ENCODE assay signal across 8 cellular contexts in the genomic region with DNA sequence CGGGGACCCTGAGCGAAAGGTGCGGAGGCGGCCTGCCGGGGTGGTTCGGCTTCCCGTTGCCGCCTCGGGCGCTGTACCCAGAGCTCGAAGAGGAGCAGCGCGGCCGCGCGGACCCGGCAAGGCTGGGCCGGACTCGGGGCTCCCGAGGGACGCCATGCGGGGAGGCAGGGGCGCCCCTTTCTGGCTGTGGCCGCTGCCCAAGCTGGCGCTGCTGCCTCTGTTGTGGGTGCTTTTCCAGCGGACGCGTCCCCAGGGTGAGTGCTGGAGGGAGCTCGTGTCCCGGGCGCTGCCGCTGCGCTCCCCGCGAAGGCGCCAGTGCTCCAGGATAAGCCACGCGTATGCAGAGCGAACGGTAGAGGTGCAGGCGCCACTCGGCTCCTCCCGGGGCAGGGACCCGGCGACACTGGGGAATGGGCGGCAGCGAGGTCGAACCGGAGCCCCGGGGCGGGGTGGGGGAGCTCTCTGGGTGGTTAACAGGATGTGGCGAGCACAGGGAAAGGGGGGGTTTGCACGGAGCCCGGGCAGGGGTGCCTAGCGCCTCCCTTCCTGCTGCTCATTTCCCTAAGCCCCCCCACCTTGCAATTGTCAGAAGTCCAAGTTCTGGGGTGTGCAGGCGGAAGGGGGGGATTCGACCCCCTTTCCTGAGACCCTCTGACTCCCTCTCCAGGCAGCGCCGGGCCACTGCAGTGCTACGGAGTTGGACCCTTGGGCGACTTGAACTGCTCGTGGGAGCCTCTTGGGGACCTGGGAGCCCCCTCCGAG. TPM values are rescaled to one million over a fixed set of nuclear protein-coding genes. Genes with fewer than 3 reads are reported as not detected.
DNase-seq lines count a peak whose midpoint lies in the region; ATAC-seq and TF ChIP-seq lines count a peak whose summit lies in the region.

Gene IL27RA (plus strand): TSS at position 44 of the 762 bp plus-strand sequence. CDS start 111 bp downstream, at position 155.

- DNase-seq in NCI-H524 (lab: John Stamatoyannopoulos, UW) (peak; percentile 62 to 73), NCI-H524 treated with DMSO at 0.1 percent for 48 hours (lab: John Stamatoyannopoulos, UW) (no peak), Peyer's patch (peak; percentile 72 to 91 (median 85)), fibroblast of the conjunctiva (ENCODE audit: low read depth) (peak; percentile 6), neuronal stem cell (ENCODE audit: low spot score) (peak; percentile 54), suprapubic skin (ENCODE audit: low spot score in 2 of 2) (no peak)
- peak; percentile 78 for DNase-seq in activated T-helper 1 cell treated with anti-CD3 and anti-CD28 coated beads, Interleukin-12 subunit alpha, Interleukin-12 subunit beta, Interleukin-2, Interleukin-4 antibody, amounts not matched to agents 30 ng/mL and 10 ng/mL and 1 ng/mL, durations not matched to agents 14 hours and 24 hours and 36 hours (ENCODE audit: low spot score)

- H3K27me3 Mint-ChIP-seq in activated T-helper 1 cell treated with anti-CD3 and anti-CD28 coated beads, Interleukin-12 subunit alpha, Interleukin-12 subunit beta, Interleukin-2, Interleukin-4 antibody, amounts not matched to agents 30 ng/mL and 10 ng/mL and 1 ng/mL, durations not matched to agents 14 hours and 24 hours and 36 hours (ENCODE audit: insufficient read depth), result peaks cover 3% of the 10 kb centered on the region

- TF ChIP-seq CTCF in Peyer's patch (IDR thresholded peaks at IDR 0.05), result peak; percentile 45 to 58 (median 57)
- peak; percentile 10 to 41 for TF ChIP-seq CTCF in suprapubic skin (IDR thresholded peaks at IDR 0.05)

- peak within 1 kb of the TSS; percentile 95 for H3K4me3 Mint-ChIP-seq in activated T-helper 1 cell treated with anti-CD3 and anti-CD28 coated beads, Interleukin-12 subunit alpha, Interleukin-12 subunit beta, Interleukin-2, Interleukin-4 antibody, amounts not matched to agents 30 ng/mL and 10 ng/mL and 1 ng/mL, durations not matched to agents 14 hours and 24 hours and 36 hours

- peak within 1 kb of the TSS; percentile 99 for H2BK15ac ChIP-seq in neuronal stem cell (ENCODE audit: low read length)

- H3K4me2 ChIP-seq in neuronal stem cell (ENCODE audit: insufficient read depth, low read length, poor library complexity, severe bottlenecking), result peak within 1 kb of the TSS; percentile 100

- WGBS in neuronal stem cell (ENCODE audit: extremely low coverage in 2 of 2, insufficient read length in 2 of 2, insufficient replicate concordance in 1 of 2), 2 donors, result no CpG with 5 or more reads among the region's 63 CpGs
- no CpG with 5 or more reads among the region's 63 CpGs for WGBS in suprapubic skin

- H3K27ac ChIP-seq in Peyer's patch (peak within 1 kb of the TSS; percentile 81 to 96 (median 82)), neuronal stem cell (replicated peaks; ENCODE audit: low read length) (no peak within 1 kb of the TSS), suprapubic skin (peak within 1 kb of the TSS; percentile 61)

- H3K4me3 ChIP-seq in Peyer's patch (peak within 1 kb of the TSS; percentile 55 to 80 (median 62)), neuronal stem cell (ENCODE audit: low read length in 2 of 2) (peak within 1 kb of the TSS; percentile 64 to 91), suprapubic skin (peak within 1 kb of the TSS; percentile 72)

- H3K4ac ChIP-seq in neuronal stem cell (ENCODE audit: low read length), result peak within 1 kb of the TSS; percentile 95

- TF ChIP-seq POLR2A in Peyer's patch (IDR thresholded peaks at IDR 0.05), result no peak
- no peak for TF ChIP-seq POLR2A in suprapubic skin (IDR thresholded peaks at IDR 0.05)

- peak within 1 kb of the TSS; percentile 97 for H2AFZ ChIP-seq in neuronal stem cell (ENCODE audit: low read length)

- H3K4me1 ChIP-seq in Peyer's patch (peaks cover 0 to 4% (median 2%) of the 10 kb centered on the region in 4 donors), neuronal stem cell (ENCODE audit: control insufficient read depth in 2 of 2, insufficient read depth in 1 of 2, low read depth in 1 of 2, low read length in 2 of 2) (peaks cover 0 to 1% of the 10 kb centered on the region in 2 donors), suprapubic skin (peaks cover 12% of the 10 kb centered on the region)

- H3K79me1 ChIP-seq in neuronal stem cell (ENCODE audit: low read depth, low read length), result no peaks in the 10 kb centered on the region

- H3K9me3 Mint-ChIP-seq in activated T-helper 1 cell treated with anti-CD3 and anti-CD28 coated beads, Interleukin-12 subunit alpha, Interleukin-12 subunit beta, Interleukin-2, Interleukin-4 antibody, amounts not matched to agents 30 ng/mL and 10 ng/mL and 1 ng/mL, durations not matched to agents 14 hours and 24 hours and 36 hours, result no peaks in the 10 kb centered on the region

- peak within 1 kb of the TSS; percentile 90 for H3K9ac ChIP-seq in neuronal stem cell (ENCODE audit: low read depth, low read length, poor library complexity)

- no peaks in the 10 kb centered on the region for H3K27me3 ChIP-seq in Peyer's patch
- H3K27me3 ChIP-seq in neuronal stem cell (ENCODE audit: control insufficient read depth in 3 of 3, insufficient read depth in 3 of 3, low read depth in 1 of 3, low read length in 3 of 3), result peaks cover 0 to 21% (median 13%) of the 10 kb centered on the region in 3 experiments
- no peaks in the 10 kb centered on the region for H3K27me3 ChIP-seq in suprapubic skin

- H3K18ac ChIP-seq in neuronal stem cell (ENCODE audit: low read length), result peak within 1 kb of the TSS; percentile 99

- H2BK12ac ChIP-seq in neuronal stem cell (ENCODE audit: low read length), result peak within 1 kb of the TSS; percentile 99

- TF ChIP-seq EP300 in suprapubic skin (IDR thresholded peaks at IDR 0.05), result no peak

- H3K14ac ChIP-seq in neuronal stem cell (ENCODE audit: low read length), result peak within 1 kb of the TSS; percentile 94

- H3K4me1 Mint-ChIP-seq in activated T-helper 1 cell treated with anti-CD3 and anti-CD28 coated beads, Interleukin-12 subunit alpha, Interleukin-12 subunit beta, Interleukin-2, Interleukin-4 antibody, amounts not matched to agents 30 ng/mL and 10 ng/mL and 1 ng/mL, durations not matched to agents 14 hours and 24 hours and 36 hours (ENCODE audit: low read depth), result peaks cover 13% of the 10 kb centered on the region

- peak within 1 kb of the TSS; percentile 96 for H3K27ac Mint-ChIP-seq in activated T-helper 1 cell treated with anti-CD3 and anti-CD28 coated beads, Interleukin-12 subunit alpha, Interleukin-12 subunit beta, Interleukin-2, Interleukin-4 antibody, amounts not matched to agents 30 ng/mL and 10 ng/mL and 1 ng/mL, durations not matched to agents 14 hours and 24 hours and 36 hours

- peak within 1 kb of the TSS; percentile 47 for H2BK120ac ChIP-seq in neuronal stem cell (ENCODE audit: low read depth, low read length)

- H3K9me3 ChIP-seq in Peyer's patch (no peaks in the 10 kb centered on the region), neuronal stem cell (replicated peaks in 1 of 2; ENCODE audit: control insufficient read depth in 2 of 2, insufficient read depth in 1 of 2, low read depth in 1 of 2, low read length in 2 of 2) (no peaks in the 10 kb centered on the region), suprapubic skin (no peaks in the 10 kb centered on the region)

- peak within 1 kb of the TSS; percentile 95 for H3K23ac ChIP-seq in neuronal stem cell (ENCODE audit: low read depth, low read length, poor library complexity)

- peak within 1 kb of the TSS; percentile 99 for H4K8ac ChIP-seq in neuronal stem cell (ENCODE audit: low read depth, low read length)

- intact Hi-C loops in activated T-helper 1 cell treated with anti-CD3 and anti-CD28 coated beads, Interleukin-12 subunit alpha, Interleukin-12 subunit beta, Interleukin-2, Interleukin-4 antibody, amounts not matched to agents 30 ng/mL and 10 ng/mL and 1 ng/mL, durations not matched to agents 14 hours and 24 hours and 36 hours (cut with micrococcal nuclease), result loop anchor here (1.0 to 2.0 kb wide), 6 partner anchors 26 to 152 kb away; partner anchors contain the start of genes BRME1, CC2D1A, DCAF15 and MISP3

- H2BK5ac ChIP-seq in neuronal stem cell (ENCODE audit: low read length), result peak within 1 kb of the TSS; percentile 94

- H3K36me3 Mint-ChIP-seq in activated T-helper 1 cell treated with anti-CD3 and anti-CD28 coated beads, Interleukin-12 subunit alpha, Interleukin-12 subunit beta, Interleukin-2, Interleukin-4 antibody, amounts not matched to agents 30 ng/mL and 10 ng/mL and 1 ng/mL, durations not matched to agents 14 hours and 24 hours and 36 hours (ENCODE audit: low read depth), result peaks cover 15% of the 10 kb centered on the region

- H3K36me3 ChIP-seq in Peyer's patch (no peaks in the 10 kb centered on the region), neuronal stem cell (replicated peaks in 1 of 2; ENCODE audit: control insufficient read depth in 2 of 2, insufficient read depth in 2 of 2, low read length in 2 of 2) (no peaks in the 10 kb centered on the region), suprapubic skin (no peaks in the 10 kb centered on the region)

- H2AK5ac ChIP-seq in neuronal stem cell (ENCODE audit: low read depth, low read length), result peak within 1 kb of the TSS; percentile 97

- ATAC-seq in HG03571 (IDR thresholded peaks at IDR 0.05; ENCODE audit: unreplicated experiment), result peak; percentile 52

- no peak within 1 kb of the TSS for H4K91ac ChIP-seq in neuronal stem cell (ENCODE audit: low read depth, low read length, poor library complexity)

RNA-seq across cellular contexts. Expression of gene IL27RA, which starts in this region (rescaled TPM):
- total RNA-seq in Peyer's patch (1 to 10 TPM in 3 of 4 donors, under 1 TPM in 1; 0.85 to 7.4 (median 2.0) TPM), suprapubic skin (1 to 10 TPM in 3 of 4 donors, under 1 TPM in 1; 0.76 to 2.5 (median 1.5) TPM)
- total RNA-seq in activated T-helper 1 cell treated with anti-CD3 and anti-CD28 coated beads, Interleukin-12 subunit alpha, Interleukin-12 subunit beta, Interleukin-2, Interleukin-4 antibody, amounts not matched to agents 30 ng/mL and 10 ng/mL and 1 ng/mL, durations not matched to agents 14 hours and 24 hours and 36 hours, result 82.5 and 84.9 TPM in 2 replicates
- polyA plus RNA-seq in neuronal stem cell (2013, experiment 1 of 2), result 4.8 TPM
- polyA plus RNA-seq in neuronal stem cell (2013, experiment 2 of 2), result 4.3 TPM

Comparison
In these comparisons a context has a peak if more than half of its experiments do, and no peak if none do; other contexts are left out.
1. DNase-seq: peak in NCI-H524 (2 of 2), Peyer's patch (3 of 3), activated T-helper 1 cell treated with anti-CD3 and anti-CD28 coated beads, Interleukin-12 subunit alpha, Interleukin-12 subunit beta, Interleukin-2, Interleukin-4 antibody, amounts not matched to agents 30 ng/mL and 10 ng/mL and 1 ng/mL, durations not matched to agents 14 hours and 24 hours and 36 hours (single experiment), fibroblast of the conjunctiva (single experiment) and neuronal stem cell (single experiment); none in NCI-H524 treated with DMSO at 0.1 percent for 48 hours (single experiment) and suprapubic skin (0 of 2).
2. Peak in every context shown above with its lines, with median percentiles within 50 percentile points of each other: H3K4me3 ChIP-seq.